Comparison of ENCODE assay signal across 35 cellular contexts in genomic region chr9:116978155-116978554, GRCh38.
A peak's percentile ranks its signal among the peaks of the same experiment; 100 is the strongest.
DNase-seq lines count a peak whose midpoint lies in the region; FAIRE-seq and TF ChIP-seq lines count a peak whose summit lies in the region.
"Had no signal": no experiment of that assay in that cellular context is flagged by ENCODE, and none has a peak within 500 bp of the region (broad histone marks: within the 10 kb centered on the region; RNA-seq: fewer than 3 reads in every experiment).

No MANE protein-coding gene starts in this region.

- peak; percentile 19 for DNase-seq in H54 (ENCODE audit: insufficient read length, low spot score)
- DNase-seq in RWPE1 (ENCODE audit: low spot score): peak; percentile 77
- peak; percentile 0 for DNase-seq in fibroblast of the aortic adventitia (ENCODE audit: low read depth)
- DNase-seq in progenitor cell of endocrine pancreas (ENCODE audit: low spot score, unreplicated experiment): no peak
- DNase-seq in D721Med (ENCODE audit: insufficient read length, low spot score): no peak
- DNase-seq in T1000 (lab: John Stamatoyannopoulos, UW): no peak
- DNase-seq in NCI-H146 (lab: John Stamatoyannopoulos, UW): no peak
- no peak for DNase-seq in immature natural killer cell
- DNase-seq: activated CD4-positive, alpha-beta memory T cell treated with anti-CD3 and anti-CD28 coated beads, Interleukin-2, amount 10 ng/mL, durations not matched to agents 7 days and 5 days; activated CD4-positive, CD25-positive, alpha-beta regulatory T cell treated with anti-CD3 and anti-CD28 coated beads, Interleukin-2, amount 50 U/mL, for 72 hours; activated CD8-positive, alpha-beta memory T cell treated with anti-CD3 and anti-CD28 coated beads, Interleukin-2, amount 50 U/mL, for 48 hours; amygdala; C1 segment of cervical spinal cord; Caco-2; DND-41; effector CD8-positive, alpha-beta T cell; HCEC 1CT; Karpas-422; lower lobe of right lung; NCI-H1048; NCI-H1694 treated with DMSO at 0.1 percent for 48 hours; NCI-H2171; ovary; RPMI8226; stimulated activated CD4-positive, alpha-beta T cell treated with anti-CD3 and anti-CD28 coated beads, Interleukin-1b, Interleukin-23, amount 100 ng/mL, for 48 hours; T-helper 17 cell; transverse colon had no signal

- POLR2A ChIA-PET in RWPE1 (lab: Yijun Ruan, JAX; ENCODE audit: low non-redundant PET): no interaction called here

- CTCF ChIA-PET in RWPE1 (lab: Yijun Ruan, JAX): no interaction called here

- H3K9me3 Mint-ChIP-seq in progenitor cell of endocrine pancreas (ENCODE audit: low read depth) (no peaks in the 10 kb centered on the region), immature natural killer cell (peaks cover 0 to 14% (median under 1%) of the 10 kb centered on the region in 6 donors)
- H3K9me3 Mint-ChIP-seq: activated CD4-positive, alpha-beta memory T cell treated with anti-CD3 and anti-CD28 coated beads, Interleukin-2, amount 10 ng/mL, durations not matched to agents 7 days and 5 days; activated naive CD4-positive, alpha-beta T cell treated with anti-CD3 and anti-CD28 coated beads, Interleukin-2, amount 50 U/mL, for 24 hours; activated T-helper 2 cell treated with anti-CD3 and anti-CD28 coated beads, Interferon-gamma antibody, Interleukin-2, Interleukin-4, amounts not matched to agents 10 μg/mL and 5 μg/mL and 100 μg/mL, durations not matched to agents 14 hours and 24 hours and 36 hours had no signal

- TF ChIP-seq CTCF in RWPE1 (conservative IDR thresholded peaks at IDR 0.05; ENCODE audit: low read depth): no peak
- TF ChIP-seq CTCF in fibroblast of the aortic adventitia (IDR thresholded peaks at IDR 0.05; ENCODE audit: insufficient read depth, low read length): no peak
- no peak for TF ChIP-seq CTCF in progenitor cell of endocrine pancreas (IDR thresholded peaks at IDR 0.05; ENCODE audit: unreplicated experiment)
- no peak for TF ChIP-seq CTCF in D721Med (IDR thresholded peaks at IDR 0.05; ENCODE audit: insufficient read depth, missing control alignments)

- H3K4me3 Mint-ChIP-seq in progenitor cell of endocrine pancreas (ENCODE audit: low read depth) (no peak overlapping the region), immature natural killer cell (no peak overlapping the region)
- H3K4me3 Mint-ChIP-seq: activated CD4-positive, alpha-beta memory T cell treated with anti-CD3 and anti-CD28 coated beads, Interleukin-2, amount 10 ng/mL, durations not matched to agents 7 days and 5 days; activated naive CD4-positive, alpha-beta T cell treated with anti-CD3 and anti-CD28 coated beads, Interleukin-2, amount 50 U/mL, for 24 hours; T-helper 17 cell had no signal

- peak overlapping the region; percentile 48 for H3K27ac Mint-ChIP-seq in progenitor cell of endocrine pancreas
- no peak overlapping the region for H3K27ac Mint-ChIP-seq in immature natural killer cell
- H3K27ac Mint-ChIP-seq: activated CD4-positive, alpha-beta memory T cell treated with anti-CD3 and anti-CD28 coated beads, Interleukin-2, amount 10 ng/mL, durations not matched to agents 7 days and 5 days; activated naive CD4-positive, alpha-beta T cell treated with anti-CD3 and anti-CD28 coated beads, Interleukin-2, amount 50 U/mL, for 24 hours; activated T-helper 2 cell treated with anti-CD3 and anti-CD28 coated beads, Interferon-gamma antibody, Interleukin-2, Interleukin-4, amounts not matched to agents 10 μg/mL and 5 μg/mL and 100 μg/mL, durations not matched to agents 14 hours and 24 hours and 36 hours; T-helper 17 cell had no signal

- FAIRE-seq in H54 (lab: Jason Lieb, UNC): peak; percentile 82
- FAIRE-seq in D721Med (lab: Jason Lieb, UNC): no peak
- FAIRE-seq: colon, HepG2, islet of Langerhans had no signal

- no peaks in the 10 kb centered on the region for H3K36me3 Mint-ChIP-seq in progenitor cell of endocrine pancreas (ENCODE audit: insufficient read depth)
- H3K36me3 Mint-ChIP-seq in immature natural killer cell: no peaks in the 10 kb centered on the region
- H3K36me3 Mint-ChIP-seq: activated naive CD4-positive, alpha-beta T cell treated with anti-CD3 and anti-CD28 coated beads, Interleukin-2, amount 50 U/mL, for 24 hours had no signal

- no peak overlapping the region for H3K4me3 ChIP-seq in fibroblast of the aortic adventitia (ENCODE audit: low read depth, low read length)
- H3K4me3 ChIP-seq: lower lobe of right lung, ovary, SK-N-MC, smooth muscle cell, transverse colon had no signal

- H3K4me1 Mint-ChIP-seq in progenitor cell of endocrine pancreas (ENCODE audit: low read depth): peaks cover 12% of the 10 kb centered on the region
- H3K4me1 Mint-ChIP-seq in immature natural killer cell: no peaks in the 10 kb centered on the region
- H3K4me1 Mint-ChIP-seq: activated CD4-positive, alpha-beta memory T cell treated with anti-CD3 and anti-CD28 coated beads, Interleukin-2, amount 10 ng/mL, durations not matched to agents 7 days and 5 days; activated naive CD4-positive, alpha-beta T cell treated with anti-CD3 and anti-CD28 coated beads, Interleukin-2, amount 50 U/mL, for 24 hours; T-helper 17 cell had no signal

- no peak for TF ChIP-seq POLR2A in H54 (IDR thresholded peaks at IDR 0.05; ENCODE audit: low read depth, low read length)

- no peaks in the 10 kb centered on the region for H3K27me3 Mint-ChIP-seq in progenitor cell of endocrine pancreas
- peaks cover 0 to 5% (median 2%) of the 10 kb centered on the region in 3 donors for H3K27me3 Mint-ChIP-seq in immature natural killer cell (ENCODE audit: low read depth in 3 of 3)
- H3K27me3 Mint-ChIP-seq: activated CD4-positive, alpha-beta memory T cell treated with anti-CD3 and anti-CD28 coated beads, Interleukin-2, amount 10 ng/mL, durations not matched to agents 7 days and 5 days; T-helper 17 cell had no signal

- no peak overlapping the region for H3K27ac ChIP-seq in RWPE1
- H3K27ac ChIP-seq: HL-60, lower lobe of right lung, ovary, SK-N-MC, transverse colon had no signal

Comparison
In these comparisons a context has a peak if more than half of its experiments do, and no peak if none do; other contexts are left out.
1. DNase-seq: peak in H54 (single experiment), RWPE1 (single experiment) and fibroblast of the aortic adventitia (single experiment); none in progenitor cell of endocrine pancreas (single experiment), D721Med (single experiment), T1000 (single experiment), NCI-H146 (single experiment) and immature natural killer cell (0 of 3).